24 cellular contexts compared by ENCODE assay signal in genomic region chr15:89395461-89395875, GRCh38.
DNase-seq lines count a peak whose midpoint lies in the region; ATAC-seq, FAIRE-seq and TF ChIP-seq lines count a peak whose summit lies in the region.
"Had no signal": no experiment of that assay in that cellular context is flagged by ENCODE, and none has a peak within 500 bp of the region (broad histone marks: within the 10 kb centered on the region; RNA-seq: fewer than 3 reads in every experiment).

No MANE protein-coding gene starts in this region.

- peak overlapping the region in 1 of 2 experiments; percentile 51; a peak in 1 of 4 replicates for H3K9ac ChIP-seq in K562 (ENCODE audit: insufficient read depth in 1 of 2, low read depth in 2 of 2, low read length in 2 of 2)

- peaks cover 22 to 44% (median 36%) of the 10 kb centered on the region in 3 donors for H3K27me3 Mint-ChIP-seq in CD14-positive monocyte (ENCODE audit: low read depth in 3 of 3)

- no peaks in the 10 kb centered on the region for H3K9me3 ChIP-seq in K562 (replicated peaks; ENCODE audit: control insufficient read depth, insufficient read depth, low read depth, low read length)
- H3K9me3 ChIP-seq: SJSA1, suprapubic skin, uterus had no signal

- TF ChIP-seq RAD21 in K562 (CRISPR knock-in tag; conservative IDR thresholded peaks at IDR 0.05 in 1 of 2, IDR thresholded peaks at IDR 0.05 in 1 of 2), result no peak

- intact Hi-C loops in CD14-positive monocyte (cut with micrococcal nuclease) (loop anchor here in 1 of 2 donors (5.0 kb wide), 1 partner anchor 33 kb away; no protein-coding TSS in a partner anchor), K562 (cut with micrococcal nuclease) (no loop called here)

- TF ChIP-seq EP300 in K562 (IDR thresholded peaks at IDR 0.05; ENCODE audit: low read length), result no peak

- FAIRE-seq in K562 (lab: Jason Lieb, UNC), result no peak
- FAIRE-seq: H54 had no signal

- BruUV-seq in K562 (replicated peaks; lab: Mats Ljungman, UMichigan), result no TSS peak

- H3K4me3 ChIP-seq in K562, result no peak overlapping the region
- H3K4me3 ChIP-seq: SJSA1, suprapubic skin, uterus had no signal

- no peak overlapping the region for H3K27ac ChIP-seq in K562 (ENCODE audit: extremely low read depth, low read depth, low read length)
- H3K27ac ChIP-seq: SJSA1, suprapubic skin, uterus had no signal

- peaks cover 0 to 15% of the 10 kb centered on the region in 2 experiments; a peak in 3 of 5 replicates for H3K4me1 ChIP-seq in K562 (replicated peaks in 1 of 2; ENCODE audit: control insufficient read depth in 2 of 2, insufficient read depth in 2 of 2, low read length in 2 of 2)

- ATAC-seq in K562 (no peak), HG03139 (IDR thresholded peaks at IDR 0.05; ENCODE audit: unreplicated experiment) (no peak)
- ATAC-seq: left colon; stimulated activated effector memory CD8-positive, alpha-beta T cell treated with anti-CD3 and anti-CD28 coated beads, Interleukin-12 subunit alpha, Interleukin-12 subunit beta, amount 100 ng/mL, for 72 hours had no signal

- H3K4me3 Mint-ChIP-seq in CD14-positive monocyte, result peak overlapping the region in 1 of 2 donors; percentile 11
- H3K4me3 Mint-ChIP-seq: activated B cell treated with CpG ODN at 0.5 μM for 24 hours; activated naive CD8-positive, alpha-beta T cell treated with anti-CD3 and anti-CD28 coated beads, Interleukin-2, amount 10 ng/mL, durations not matched to agents 7 days and 5 days; CD4-positive, CD25-positive, alpha-beta regulatory T cell; stimulated activated effector memory CD8-positive, alpha-beta T cell treated with anti-CD3 and anti-CD28 coated beads, Interleukin-12 subunit alpha, Interleukin-12 subunit beta, amount 100 ng/mL, for 72 hours had no signal

- peaks cover 13 to 23% of the 10 kb centered on the region in 2 donors for H3K36me3 Mint-ChIP-seq in CD14-positive monocyte
- H3K36me3 Mint-ChIP-seq: activated naive CD8-positive, alpha-beta T cell treated with anti-CD3 and anti-CD28 coated beads, Interleukin-2, amount 10 ng/mL, durations not matched to agents 7 days and 5 days; CD4-positive, CD25-positive, alpha-beta regulatory T cell; naive B cell; stimulated activated effector memory CD8-positive, alpha-beta T cell treated with anti-CD3 and anti-CD28 coated beads, Interleukin-12 subunit alpha, Interleukin-12 subunit beta, amount 100 ng/mL, for 72 hours had no signal

- H3K27ac Mint-ChIP-seq in CD14-positive monocyte, result peak overlapping the region in 3 of 7 donors; percentile 6 to 81 (median 37)
- H3K27ac Mint-ChIP-seq: activated B cell treated with CpG ODN at 0.5 μM for 24 hours; activated naive CD8-positive, alpha-beta T cell treated with anti-CD3 and anti-CD28 coated beads, Interleukin-2, amount 10 ng/mL, durations not matched to agents 7 days and 5 days; CD4-positive, CD25-positive, alpha-beta regulatory T cell; naive B cell; stimulated activated effector memory CD8-positive, alpha-beta T cell treated with anti-CD3 and anti-CD28 coated beads, Interleukin-12 subunit alpha, Interleukin-12 subunit beta, amount 100 ng/mL, for 72 hours had no signal

- TF ChIP-seq CTCF in CD14-positive monocyte (IDR thresholded peaks at IDR 0.05), result no peak
- TF ChIP-seq CTCF in K562 (IDR thresholded peaks at IDR 0.05 in 2 of 3, conservative IDR thresholded peaks at IDR 0.05 in 1 of 3; ENCODE audit: insufficient read depth in 2 of 3, low read depth in 1 of 3, low read length in 3 of 3), result no peak

- in situ Hi-C loops in K562 (cut with MboI), result no loop called here

- POLR2A ChIA-PET in K562 (lab: Yijun Ruan, JAX), result interaction anchor here (0.6 kb wide), 1 partner anchor 81 kb away, joined by 3 read pairs; no protein-coding TSS in a partner anchor

- whole genome bisulfite sequencing in K562 (ENCODE audit: insufficient coverage, low coverage, missing lambda C conversion rate), result 5% methylated on average over 8 of the region's 10 CpGs

- peaks cover 0 to 48% of the 10 kb centered on the region in 2 experiments; a peak in 3 of 5 replicates for H3K27me3 ChIP-seq in K562 (ENCODE audit: control insufficient read depth in 2 of 2, insufficient read depth in 2 of 2, low read length in 2 of 2)

- H4K20me1 ChIP-seq in K562 (replicated peaks; ENCODE audit: control insufficient read depth, insufficient read depth, low read length), result no peaks in the 10 kb centered on the region; the same call in 1 of the 2 replicates

- no peaks in the 10 kb centered on the region for H3K79me2 ChIP-seq in K562 (ENCODE audit: control insufficient read depth, insufficient read depth, low read length)

- H3K9me1 ChIP-seq in K562 (ENCODE audit: control insufficient read depth, insufficient read depth, low read length), result no peaks in the 10 kb centered on the region

- H3K4me2 ChIP-seq in K562 (ENCODE audit: insufficient read depth, low read length), result no peak overlapping the region

- H3K4me1 Mint-ChIP-seq in CD14-positive monocyte, result peaks cover 64% of the 10 kb centered on the region
- H3K4me1 Mint-ChIP-seq: stimulated activated effector memory CD8-positive, alpha-beta T cell treated with anti-CD3 and anti-CD28 coated beads, Interleukin-12 subunit alpha, Interleukin-12 subunit beta, amount 100 ng/mL, for 72 hours had no signal

- peak; percentile 61 for DNase-seq in CD14-positive monocyte (ENCODE audit: low spot score)
- DNase-seq in NOMO-1 treated with DMSO at 0.1 percent for 48 hours (lab: John Stamatoyannopoulos, UW; ENCODE audit: unreplicated experiment), result peak; percentile 49
- no peak for DNase-seq in K562 (ENCODE audit: extremely low read depth in 1 of 4, low spot score in 3 of 4)
- peak; percentile 71 for DNase-seq in medulla oblongata (ENCODE audit: extremely low spot score)
- DNase-seq in stimulated activated CD4-positive, alpha-beta T cell treated with anti-CD3 and anti-CD28 coated beads, Interleukin-15, amount 100 ng/mL, for 24 hours, result no peak
- no peak for DNase-seq in occipital lobe (lab: John Stamatoyannopoulos, UW)
- no peak for DNase-seq in islet precursor cell
- DNase-seq: activated B cell treated with CpG ODN at 0.5 μM for 24 hours; activated CD4-positive, alpha-beta T cell treated with anti-CD3 and anti-CD28 coated beads, Interleukin-2, amount 50 U/mL, for 48 hours; activated naive CD8-positive, alpha-beta T cell treated with anti-CD3 and anti-CD28 coated beads, Interleukin-2, amount 10 ng/mL, durations not matched to agents 7 days and 5 days; CD4-positive, CD25-positive, alpha-beta regulatory T cell; left colon; naive B cell; NCI-H1092 treated with DMSO at 0.1 percent for 48 hours; NCI-H1930; NCI-H2227 treated with DMSO at 0.1 percent for 48 hours; NCI-H774; stimulated activated CD4-positive, alpha-beta T cell treated with anti-CD3 and anti-CD28 coated beads, Interleukin-1b, Interleukin-23, amount 100 ng/mL, for 48 hours; uterus had no signal

- H2AFZ ChIP-seq in K562 (ENCODE audit: low read depth, low read length), result no peak overlapping the region

- H3K36me3 ChIP-seq in K562 (ENCODE audit: control insufficient read depth, insufficient read depth, low read length), result no peaks in the 10 kb centered on the region
- H3K36me3 ChIP-seq: SJSA1, suprapubic skin, uterus had no signal

- H3K9me3 Mint-ChIP-seq in CD14-positive monocyte, result peaks cover 0 to 6% (median under 1%) of the 10 kb centered on the region in 7 donors
- H3K9me3 Mint-ChIP-seq: activated B cell treated with CpG ODN at 0.5 μM for 24 hours; activated naive CD8-positive, alpha-beta T cell treated with anti-CD3 and anti-CD28 coated beads, Interleukin-2, amount 10 ng/mL, durations not matched to agents 7 days and 5 days; CD4-positive, CD25-positive, alpha-beta regulatory T cell; naive B cell; stimulated activated effector memory CD8-positive, alpha-beta T cell treated with anti-CD3 and anti-CD28 coated beads, Interleukin-12 subunit alpha, Interleukin-12 subunit beta, amount 100 ng/mL, for 72 hours had no signal

- no peak for TF ChIP-seq POLR2A in K562 (conservative IDR thresholded peaks at IDR 0.05)

- CTCF ChIA-PET in K562 (lab: Yijun Ruan, JAX; ENCODE audit: low intra/inter-chr PET ratio), result interaction anchor here (0.7 kb wide), 1 partner anchor 33 kb away, joined by 3 read pairs; no protein-coding TSS in a partner anchor

TF ChIP-seq in K562, 482 proteins besides CTCF, POLR2A, EP300 and RAD21 (continues in another document):
- TF ChIP-seq HDAC2 (IDR thresholded peaks at IDR 0.05) (no peak), ZNF609 (CRISPR knock-in tag; IDR thresholded peaks at IDR 0.05; ENCODE audit: borderline replicate concordance) (no peak), ZNF263 (CRISPR knock-in tag; IDR thresholded peaks at IDR 0.05; ENCODE audit: borderline replicate concordance) (peak; percentile 93), NFIX (CRISPR knock-in tag; IDR thresholded peaks at IDR 0.05; ENCODE audit: low read depth) (no peak), SIRT6 (IDR thresholded peaks at IDR 0.05; ENCODE audit: low read depth, low read length) (no peak)

Comparison
In these comparisons a context has a peak if more than half of its experiments do, and no peak if none do; other contexts are left out.
1. DNase-seq: peak in CD14-positive monocyte (single experiment), NOMO-1 treated with DMSO at 0.1 percent for 48 hours (single experiment) and medulla oblongata (single experiment); none in K562 (0 of 4), stimulated activated CD4-positive, alpha-beta T cell treated with anti-CD3 and anti-CD28 coated beads, Interleukin-15, amount 100 ng/mL, for 24 hours (single experiment), occipital lobe (single experiment) and islet precursor cell (single experiment).